12 cellular contexts compared by ENCODE assay signal in the genomic region with DNA sequence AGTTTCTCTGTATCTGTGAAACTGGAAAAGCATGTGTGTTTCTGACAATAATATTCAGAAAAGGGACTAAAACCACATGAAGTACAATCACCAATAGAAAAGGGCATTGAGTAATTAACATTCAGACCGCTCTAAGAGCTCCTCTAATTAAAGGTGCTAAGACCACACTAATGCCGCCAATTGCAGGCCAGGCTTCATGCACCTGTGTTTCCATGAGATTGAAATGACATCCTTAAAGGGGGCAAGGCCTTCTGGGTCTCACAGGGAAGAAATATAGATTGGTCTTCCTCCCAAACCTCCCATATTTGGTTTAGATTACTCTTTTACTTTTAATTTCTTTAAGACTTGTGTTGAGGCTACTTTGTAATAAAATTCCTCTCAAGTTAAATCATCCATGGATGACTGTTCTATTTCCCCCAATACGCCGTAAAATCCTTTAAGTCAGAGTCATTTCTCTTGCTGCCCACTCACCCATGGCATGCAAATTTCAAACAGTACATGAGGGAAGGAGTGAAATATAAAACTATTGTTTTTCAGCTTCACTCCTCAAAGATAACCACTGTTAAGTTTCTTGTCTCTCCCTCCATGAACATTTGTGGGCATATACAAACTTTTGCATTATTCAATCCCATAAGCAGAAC.
DNase-seq lines count a peak whose midpoint lies in the region; ATAC-seq, FAIRE-seq and TF ChIP-seq lines count a peak whose summit lies in the region.
"Had no signal": no experiment of that assay in that cellular context is flagged by ENCODE, and none has a peak within 500 bp of the region (broad histone marks: within the 10 kb centered on the region; RNA-seq: fewer than 3 reads in every experiment).

No MANE protein-coding gene starts in this region.

- H3K27me3 ChIP-seq in BJ (ENCODE audit: control insufficient read depth, insufficient read depth, low read length): no peaks in the 10 kb centered on the region

- ATAC-seq in GM21515 (IDR thresholded peaks at IDR 0.05; ENCODE audit: unreplicated experiment) (peak; percentile 55), HG03460 (IDR thresholded peaks at IDR 0.05; ENCODE audit: unreplicated experiment) (peak; percentile 41), HG02763 (IDR thresholded peaks at IDR 0.05; ENCODE audit: unreplicated experiment) (no peak)
- ATAC-seq: stimulated activated naive CD8-positive, alpha-beta T cell treated with anti-CD3 and anti-CD28 coated beads, Interleukin-15, amount 100 ng/mL, for 72 hours had no signal

- POLR2A ChIA-PET in BJ (lab: Charles Lee): no interaction called here

- in situ Hi-C loops in G401 (cut with HindIII; ENCODE audit: low sequenced_read_pairs): no loop called here

- CTCF ChIA-PET in BJ (lab: Yijun Ruan, JAX): interaction anchor here (0.9 to 1.7 kb wide), 3 partner anchors 21 to 112 kb away, joined by 3 read pairs; no protein-coding TSS in a partner anchor

- TF ChIP-seq CTCF in BJ (IDR thresholded peaks at IDR 0.05; ENCODE audit: insufficient read depth, low read depth, low read length): no peak

- FAIRE-seq in frontal cortex (lab: Jason Lieb, UNC): no peak

- H3K36me3 ChIP-seq in BJ (ENCODE audit: control insufficient read depth, insufficient read depth, low read length): no peaks in the 10 kb centered on the region

- no peak overlapping the region for H3K4me3 ChIP-seq in BJ (ENCODE audit: low read depth, low read length)

- DNase-seq in BJ (ENCODE audit: low read depth): peak; percentile 70
- peak; percentile 66 for DNase-seq in dedifferentiated amniotic fluid mesenchymal stem cell (ENCODE audit: extremely low spot score)
- no peak for DNase-seq in G401 (ENCODE audit: low spot score)
- DNase-seq in frontal cortex (ENCODE audit: low spot score in 2 of 2): no peak
- no peak for DNase-seq in superior temporal gyrus (ENCODE audit: extremely low spot score)
- DNase-seq: anterior cingulate cortex; C1 segment of cervical spinal cord; NCI-H2081 treated with DMSO at 0.1 percent for 48 hours; stimulated activated naive CD8-positive, alpha-beta T cell treated with anti-CD3 and anti-CD28 coated beads, Interleukin-15, amount 100 ng/mL, for 72 hours had no signal

Comparison
In these comparisons a context has a peak if more than half of its experiments do, and no peak if none do; other contexts are left out.
1. DNase-seq: peak in BJ (single experiment) and dedifferentiated amniotic fluid mesenchymal stem cell (single experiment); none in G401 (single experiment), frontal cortex (0 of 2) and superior temporal gyrus (single experiment).